In the genomic region with DNA sequence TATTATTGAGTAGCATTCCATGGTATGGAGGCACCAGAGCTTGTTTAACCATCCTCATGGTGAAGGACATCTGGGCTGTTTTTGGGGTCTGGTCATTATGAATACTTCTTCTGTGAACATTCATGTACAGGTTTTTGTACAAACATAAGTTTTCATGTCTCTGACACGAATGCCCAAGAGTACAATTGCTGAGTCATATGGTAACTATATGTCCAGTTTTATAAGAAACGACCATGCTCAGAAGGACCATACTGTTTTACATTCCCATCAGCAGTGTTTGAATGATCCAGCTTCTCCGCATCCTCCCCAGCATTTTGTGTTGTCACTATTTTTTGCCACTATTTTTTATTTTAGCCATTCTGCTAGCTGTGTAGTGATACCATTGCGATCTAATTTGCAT, we compare ENCODE assay signal across 2 cellular contexts.
TF ChIP-seq lines count a peak whose summit lies in the region.

No MANE protein-coding gene starts in this region.

TF ChIP-seq in A549, 52 proteins besides CTCF, POLR2A, EP300 and RAD21 (continued from another document):
- TF ChIP-seq ESRRA (IDR thresholded peaks at IDR 0.05; ENCODE audit: borderline replicate concordance, low read length) (no peak), CHD4 (IDR thresholded peaks at IDR 0.05; ENCODE audit: borderline replicate concordance) (no peak), ZSCAN20 (CRISPR knock-in tag; IDR thresholded peaks at IDR 0.05) (no peak)

TF ChIP-seq in K562, 482 proteins besides CTCF, POLR2A, EP300 and RAD21 (continued from another document):
- TF ChIP-seq ZNF507 (tag; conservative IDR thresholded peaks at IDR 0.05): no peak
- TF ChIP-seq NFE2L1 (tag; IDR thresholded peaks at IDR 0.05; ENCODE audit: borderline replicate concordance, low read depth): peak; percentile 47; the same call in 1 of the 2 replicates
- no peak for TF ChIP-seq MECOM (CRISPR knock-in tag; IDR thresholded peaks at IDR 0.05)
- TF ChIP-seq SMC3 (conservative IDR thresholded peaks at IDR 0.05; ENCODE audit: insufficient read depth, low read depth, low read length): no peak
- TF ChIP-seq, protein P1, sequence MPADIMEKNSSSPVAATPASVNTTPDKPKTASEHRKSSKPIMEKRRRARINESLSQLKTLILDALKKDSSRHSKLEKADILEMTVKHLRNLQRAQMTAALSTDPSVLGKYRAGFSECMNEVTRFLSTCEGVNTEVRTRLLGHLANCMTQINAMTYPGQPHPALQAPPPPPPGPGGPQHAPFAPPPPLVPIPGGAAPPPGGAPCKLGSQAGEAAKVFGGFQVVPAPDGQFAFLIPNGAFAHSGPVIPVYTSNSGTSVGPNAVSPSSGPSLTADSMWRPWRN (IDR thresholded peaks at IDR 0.05; ENCODE audit: low read depth): no peak
- TF ChIP-seq, protein P2, sequence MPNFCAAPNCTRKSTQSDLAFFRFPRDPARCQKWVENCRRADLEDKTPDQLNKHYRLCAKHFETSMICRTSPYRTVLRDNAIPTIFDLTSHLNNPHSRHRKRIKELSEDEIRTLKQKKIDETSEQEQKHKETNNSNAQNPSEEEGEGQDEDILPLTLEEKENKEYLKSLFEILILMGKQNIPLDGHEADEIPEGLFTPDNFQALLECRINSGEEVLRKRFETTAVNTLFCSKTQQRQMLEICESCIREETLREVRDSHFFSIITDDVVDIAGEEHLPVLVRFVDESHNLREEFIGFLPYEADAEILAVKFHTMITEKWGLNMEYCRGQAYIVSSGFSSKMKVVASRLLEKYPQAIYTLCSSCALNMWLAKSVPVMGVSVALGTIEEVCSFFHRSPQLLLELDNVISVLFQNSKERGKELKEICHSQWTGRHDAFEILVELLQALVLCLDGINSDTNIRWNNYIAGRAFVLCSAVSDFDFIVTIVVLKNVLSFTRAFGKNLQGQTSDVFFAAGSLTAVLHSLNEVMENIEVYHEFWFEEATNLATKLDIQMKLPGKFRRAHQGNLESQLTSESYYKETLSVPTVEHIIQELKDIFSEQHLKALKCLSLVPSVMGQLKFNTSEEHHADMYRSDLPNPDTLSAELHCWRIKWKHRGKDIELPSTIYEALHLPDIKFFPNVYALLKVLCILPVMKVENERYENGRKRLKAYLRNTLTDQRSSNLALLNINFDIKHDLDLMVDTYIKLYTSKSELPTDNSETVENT (CRISPR knock-in tag; IDR thresholded peaks at IDR 0.05): no peak
- no peak for TF ChIP-seq ZNF124 (CRISPR knock-in tag; IDR thresholded peaks at IDR 0.05)
- TF ChIP-seq, protein P3, sequence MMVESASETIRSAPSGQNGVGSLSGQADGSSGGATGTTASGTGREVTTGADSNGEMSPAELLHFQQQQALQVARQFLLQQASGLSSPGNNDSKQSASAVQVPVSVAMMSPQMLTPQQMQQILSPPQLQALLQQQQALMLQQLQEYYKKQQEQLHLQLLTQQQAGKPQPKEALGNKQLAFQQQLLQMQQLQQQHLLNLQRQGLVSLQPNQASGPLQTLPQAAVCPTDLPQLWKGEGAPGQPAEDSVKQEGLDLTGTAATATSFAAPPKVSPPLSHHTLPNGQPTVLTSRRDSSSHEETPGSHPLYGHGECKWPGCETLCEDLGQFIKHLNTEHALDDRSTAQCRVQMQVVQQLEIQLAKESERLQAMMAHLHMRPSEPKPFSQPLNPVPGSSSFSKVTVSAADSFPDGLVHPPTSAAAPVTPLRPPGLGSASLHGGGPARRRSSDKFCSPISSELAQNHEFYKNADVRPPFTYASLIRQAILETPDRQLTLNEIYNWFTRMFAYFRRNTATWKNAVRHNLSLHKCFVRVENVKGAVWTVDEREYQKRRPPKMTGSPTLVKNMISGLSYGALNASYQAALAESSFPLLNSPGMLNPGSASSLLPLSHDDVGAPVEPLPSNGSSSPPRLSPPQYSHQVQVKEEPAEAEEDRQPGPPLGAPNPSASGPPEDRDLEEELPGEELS (CRISPR knock-in tag; IDR thresholded peaks at IDR 0.05; ENCODE audit: borderline replicate concordance): no peak
- no peak for TF ChIP-seq SMARCB1 (IDR thresholded peaks at IDR 0.05; ENCODE audit: insufficient read length, low read depth)
- no peak for TF ChIP-seq SUPT5H (IDR thresholded peaks at IDR 0.05)
- no peak for TF ChIP-seq HDAC2 (IDR thresholded peaks at IDR 0.05)
- TF ChIP-seq, protein P4, sequence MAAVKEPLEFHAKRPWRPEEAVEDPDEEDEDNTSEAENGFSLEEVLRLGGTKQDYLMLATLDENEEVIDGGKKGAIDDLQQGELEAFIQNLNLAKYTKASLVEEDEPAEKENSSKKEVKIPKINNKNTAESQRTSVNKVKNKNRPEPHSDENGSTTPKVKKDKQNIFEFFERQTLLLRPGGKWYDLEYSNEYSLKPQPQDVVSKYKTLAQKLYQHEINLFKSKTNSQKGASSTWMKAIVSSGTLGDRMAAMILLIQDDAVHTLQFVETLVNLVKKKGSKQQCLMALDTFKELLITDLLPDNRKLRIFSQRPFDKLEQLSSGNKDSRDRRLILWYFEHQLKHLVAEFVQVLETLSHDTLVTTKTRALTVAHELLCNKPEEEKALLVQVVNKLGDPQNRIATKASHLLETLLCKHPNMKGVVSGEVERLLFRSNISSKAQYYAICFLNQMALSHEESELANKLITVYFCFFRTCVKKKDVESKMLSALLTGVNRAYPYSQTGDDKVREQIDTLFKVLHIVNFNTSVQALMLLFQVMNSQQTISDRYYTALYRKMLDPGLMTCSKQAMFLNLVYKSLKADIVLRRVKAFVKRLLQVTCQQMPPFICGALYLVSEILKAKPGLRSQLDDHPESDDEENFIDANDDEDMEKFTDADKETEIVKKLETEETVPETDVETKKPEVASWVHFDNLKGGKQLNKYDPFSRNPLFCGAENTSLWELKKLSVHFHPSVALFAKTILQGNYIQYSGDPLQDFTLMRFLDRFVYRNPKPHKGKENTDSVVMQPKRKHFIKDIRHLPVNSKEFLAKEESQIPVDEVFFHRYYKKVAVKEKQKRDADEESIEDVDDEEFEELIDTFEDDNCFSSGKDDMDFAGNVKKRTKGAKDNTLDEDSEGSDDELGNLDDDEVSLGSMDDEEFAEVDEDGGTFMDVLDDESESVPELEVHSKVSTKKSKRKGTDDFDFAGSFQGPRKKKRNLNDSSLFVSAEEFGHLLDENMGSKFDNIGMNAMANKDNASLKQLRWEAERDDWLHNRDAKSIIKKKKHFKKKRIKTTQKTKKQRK (IDR thresholded peaks at IDR 0.05; ENCODE audit: borderline replicate concordance, low read depth, low read length): no peak
- no peak for TF ChIP-seq RFX5 (IDR thresholded peaks at IDR 0.05; ENCODE audit: low read depth, low read length)
- TF ChIP-seq CBFA2T3 (IDR thresholded peaks at IDR 0.05): no peak
- TF ChIP-seq MAFF (IDR thresholded peaks at IDR 0.05; ENCODE audit: low read length): peak; percentile 30; the same call in 1 of the 2 replicates
- no peak for TF ChIP-seq NR2C2 (CRISPR knock-in tag; IDR thresholded peaks at IDR 0.05)
- no peak for TF ChIP-seq NR2C2 (tag; IDR thresholded peaks at IDR 0.05)
- TF ChIP-seq, protein P5, sequence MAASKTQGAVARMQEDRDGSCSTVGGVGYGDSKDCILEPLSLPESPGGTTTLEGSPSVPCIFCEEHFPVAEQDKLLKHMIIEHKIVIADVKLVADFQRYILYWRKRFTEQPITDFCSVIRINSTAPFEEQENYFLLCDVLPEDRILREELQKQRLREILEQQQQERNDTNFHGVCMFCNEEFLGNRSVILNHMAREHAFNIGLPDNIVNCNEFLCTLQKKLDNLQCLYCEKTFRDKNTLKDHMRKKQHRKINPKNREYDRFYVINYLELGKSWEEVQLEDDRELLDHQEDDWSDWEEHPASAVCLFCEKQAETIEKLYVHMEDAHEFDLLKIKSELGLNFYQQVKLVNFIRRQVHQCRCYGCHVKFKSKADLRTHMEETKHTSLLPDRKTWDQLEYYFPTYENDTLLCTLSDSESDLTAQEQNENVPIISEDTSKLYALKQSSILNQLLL (CRISPR knock-in tag; IDR thresholded peaks at IDR 0.05; ENCODE audit: borderline replicate concordance): no peak
- peak; percentile 27; the same call in 1 of the 2 replicates for TF ChIP-seq MAFG (tag; conservative IDR thresholded peaks at IDR 0.05)
- no peak for TF ChIP-seq YBX1 (IDR thresholded peaks at IDR 0.05)
- peak; percentile 70 for TF ChIP-seq ZNF316 (IDR thresholded peaks at IDR 0.05)
- peak; percentile 63 for TF ChIP-seq NFE2 (IDR thresholded peaks at IDR 0.05; ENCODE audit: low read depth)
- no peak for TF ChIP-seq HDAC6 (IDR thresholded peaks at IDR 0.05; ENCODE audit: low read depth, low read length)
- TF ChIP-seq FOS (IDR thresholded peaks at IDR 0.05; ENCODE audit: extremely low read depth, insufficient read length): no peak
- no peak for TF ChIP-seq EGR1 (conservative IDR thresholded peaks at IDR 0.05)
- TF ChIP-seq, protein P6, sequence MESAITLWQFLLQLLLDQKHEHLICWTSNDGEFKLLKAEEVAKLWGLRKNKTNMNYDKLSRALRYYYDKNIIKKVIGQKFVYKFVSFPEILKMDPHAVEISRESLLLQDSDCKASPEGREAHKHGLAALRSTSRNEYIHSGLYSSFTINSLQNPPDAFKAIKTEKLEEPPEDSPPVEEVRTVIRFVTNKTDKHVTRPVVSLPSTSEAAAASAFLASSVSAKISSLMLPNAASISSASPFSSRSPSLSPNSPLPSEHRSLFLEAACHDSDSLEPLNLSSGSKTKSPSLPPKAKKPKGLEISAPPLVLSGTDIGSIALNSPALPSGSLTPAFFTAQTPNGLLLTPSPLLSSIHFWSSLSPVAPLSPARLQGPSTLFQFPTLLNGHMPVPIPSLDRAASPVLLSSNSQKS (CRISPR knock-in tag; IDR thresholded peaks at IDR 0.05): no peak
